Comparison of ENCODE assay signal across 8 cellular contexts in the genomic region with DNA sequence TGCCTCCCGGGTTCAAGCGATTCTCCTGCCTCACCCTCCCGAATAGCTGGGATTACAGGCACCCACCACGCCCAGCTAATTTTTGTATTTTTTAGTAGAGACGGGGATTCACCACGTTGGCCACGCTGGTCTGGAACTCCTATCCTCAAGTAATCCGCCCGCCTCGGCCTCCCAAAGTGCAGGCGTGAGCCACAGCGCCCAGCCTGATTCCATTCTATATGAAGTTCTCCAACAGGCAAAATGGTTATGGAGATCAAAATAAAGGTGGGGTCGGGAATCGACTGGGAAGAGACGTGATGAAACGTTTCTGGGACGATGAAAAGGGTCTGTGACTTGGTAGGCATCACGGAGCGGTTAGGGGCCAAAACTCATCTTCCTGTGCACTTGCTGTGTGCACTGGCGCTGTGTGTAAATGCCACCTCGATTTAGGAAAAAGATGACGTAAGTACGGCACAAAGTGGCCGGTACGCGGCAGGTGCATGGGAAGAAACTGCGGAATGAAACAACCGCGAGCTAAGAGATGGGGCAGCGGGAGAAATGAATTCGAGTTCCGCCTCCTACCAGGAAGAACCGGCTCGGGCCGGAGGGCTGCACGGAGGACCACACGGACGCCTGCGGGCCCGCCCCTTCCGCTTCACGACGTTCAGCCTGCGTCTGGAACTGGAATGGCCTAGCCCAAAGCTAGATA. TPM values are rescaled to one million over a fixed set of nuclear protein-coding genes. Genes with fewer than 3 reads are reported as not detected.
DNase-seq lines count a peak whose midpoint lies in the region; ATAC-seq and TF ChIP-seq lines count a peak whose summit lies in the region.

No MANE protein-coding gene starts in this region.

- H3K4me3 Mint-ChIP-seq in activated CD4-positive, alpha-beta T cell treated with anti-CD3 and anti-CD28 coated beads for 36 hours: peak overlapping the region; percentile 83

- no peaks in the 10 kb centered on the region for H3K27me3 Mint-ChIP-seq in activated CD4-positive, alpha-beta T cell treated with anti-CD3 and anti-CD28 coated beads for 36 hours

- POLR2A ChIA-PET in activated CD4-positive, alpha-beta T cell treated with anti-CD3 and anti-CD28 coated beads for 36 hours (lab: Charles Lee): interaction anchor here (0.5 to 3.7 kb wide), 19 partner anchors 12 to 681 kb away, joined by 3 to 39 read pairs (median 5); a partner anchor contains a TSS

- peak overlapping the region; percentile 99 for H3K27ac ChIP-seq in layer of hippocampus (ENCODE audit: low read depth, low read length)

- CTCF ChIA-PET in activated CD4-positive, alpha-beta T cell treated with anti-CD3 and anti-CD28 coated beads for 36 hours (lab: Charles Lee): interaction anchor here (0.6 to 3.8 kb wide), 9 partner anchors 12 to 434 kb away, joined by 3 to 31 read pairs (median 3); a partner anchor contains a TSS

- peak overlapping the region; percentile 96 for H3K4me3 ChIP-seq in choroid plexus epithelial cell (ENCODE audit: low read depth, low read length)

- ATAC-seq in GM18867 (IDR thresholded peaks at IDR 0.05; ENCODE audit: unreplicated experiment) (peak; percentile 52), HG03108 (IDR thresholded peaks at IDR 0.05; ENCODE audit: unreplicated experiment) (peak; percentile 52)
- ATAC-seq in activated CD4-positive, alpha-beta T cell treated with anti-CD3 and anti-CD28 coated beads for 36 hours: peak; percentile 47

- no peaks in the 10 kb centered on the region for H3K27me3 ChIP-seq in layer of hippocampus (ENCODE audit: control insufficient read depth, insufficient read depth, low read length)

- H3K4me1 Mint-ChIP-seq in activated CD4-positive, alpha-beta T cell treated with anti-CD3 and anti-CD28 coated beads for 36 hours: peaks cover 40% of the 10 kb centered on the region

- in situ Hi-C loops in ACHN (cut with HindIII; ENCODE audit: low pct_ligation_motif_present, low pct_unique_long_range_greater_than_20kb, low sequenced_read_pairs): no loop called here

- intact Hi-C loops in activated CD4-positive, alpha-beta T cell treated with anti-CD3 and anti-CD28 coated beads for 36 hours (cut with DNase I, micrococcal nuclease): loop anchor here (1.0 to 5.0 kb wide), 25 partner anchors 71 to 1043 kb away; a partner anchor contains a TSS

- H3K9me3 Mint-ChIP-seq in activated CD4-positive, alpha-beta T cell treated with anti-CD3 and anti-CD28 coated beads for 36 hours (ENCODE audit: low read depth): no peaks in the 10 kb centered on the region

- H3K36me3 Mint-ChIP-seq in activated CD4-positive, alpha-beta T cell treated with anti-CD3 and anti-CD28 coated beads for 36 hours (ENCODE audit: low read depth): peaks cover 25% of the 10 kb centered on the region

- H3K27ac Mint-ChIP-seq in activated CD4-positive, alpha-beta T cell treated with anti-CD3 and anti-CD28 coated beads for 36 hours: peak overlapping the region; percentile 97

- no peak for TF ChIP-seq CTCF in choroid plexus epithelial cell (conservative IDR thresholded peaks at IDR 0.05; ENCODE audit: low read depth, low read length)

- peak; percentile 97 for DNase-seq in ACHN
- DNase-seq in NCI-H2227 treated with DMSO at 0.1 percent for 48 hours (lab: John Stamatoyannopoulos, UW): peak; percentile 86
- DNase-seq in activated CD4-positive, alpha-beta T cell treated with anti-CD3 and anti-CD28 coated beads for 36 hours: peak; percentile 96
- DNase-seq in choroid plexus epithelial cell (ENCODE audit: low read depth): peak; percentile 97
- DNase-seq in stimulated activated CD4-positive, alpha-beta T cell treated with anti-CD3 and anti-CD28 coated beads, Interleukin-1b, Interleukin-23, amount 100 ng/mL, for 24 hours (ENCODE audit: low read depth in 4 of 4, low spot score in 1 of 4): peak; percentile 69 to 87 (median 84)

RNA-seq across cellular contexts. Expression of a gene that starts 1.6 kb away (rescaled TPM):
- 100 to 1,000 TPM; 127 to 165 TPM for total RNA-seq in activated CD4-positive, alpha-beta T cell treated with anti-CD3 and anti-CD28 coated beads for 36 hours

RNA-seq across cellular contexts. Expression of a gene that starts 2.6 kb away (rescaled TPM):
- total RNA-seq in activated CD4-positive, alpha-beta T cell treated with anti-CD3 and anti-CD28 coated beads for 36 hours: 10 to 100 TPM; 23.5 to 27.1 TPM

RNA-seq across cellular contexts. Expression of a gene that starts 19.3 kb away (rescaled TPM):
- not detected for total RNA-seq in activated CD4-positive, alpha-beta T cell treated with anti-CD3 and anti-CD28 coated beads for 36 hours

RNA-seq across cellular contexts. Expression of a gene that starts 31.9 kb away (rescaled TPM):
- not detected for total RNA-seq in activated CD4-positive, alpha-beta T cell treated with anti-CD3 and anti-CD28 coated beads for 36 hours

RNA-seq across cellular contexts. Expression of a gene that starts 35.0 kb away (rescaled TPM):
- total RNA-seq in activated CD4-positive, alpha-beta T cell treated with anti-CD3 and anti-CD28 coated beads for 36 hours: under 1 TPM; 0.32 to 0.33 TPM

Comparison
In these comparisons a context has a peak if more than half of its experiments do, and no peak if none do; other contexts are left out.
1. Peak in every context shown above with its lines: DNase-seq, ATAC-seq, H3K4me3 ChIP-seq and H3K27ac ChIP-seq.